ENCODE assay signal across 15 cellular contexts in the genomic region with DNA sequence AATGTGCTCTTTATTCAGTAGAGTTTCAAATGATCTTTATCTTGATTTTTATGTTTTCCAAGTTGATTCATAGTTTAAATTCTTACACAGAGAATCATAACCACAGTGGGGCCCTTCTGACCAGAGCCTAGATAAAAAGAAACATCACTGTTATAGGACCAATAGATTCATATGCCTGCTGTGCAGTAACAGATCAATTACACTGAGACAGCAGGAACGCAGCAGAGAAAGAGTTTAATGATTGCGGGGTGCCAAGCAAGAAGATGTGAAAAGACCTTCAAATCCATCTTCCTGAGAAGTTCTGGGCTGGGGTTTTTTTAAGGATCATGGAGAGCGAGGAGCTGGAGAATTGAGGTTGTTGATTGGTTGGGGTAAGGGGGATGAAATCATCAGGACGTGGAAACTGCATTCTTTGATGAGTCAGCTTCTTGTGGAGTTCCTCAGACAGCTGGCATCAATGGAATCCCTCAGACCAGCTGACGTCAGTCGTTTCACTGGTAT.
DNase-seq lines count a peak whose midpoint lies in the region; ATAC-seq, FAIRE-seq and TF ChIP-seq lines count a peak whose summit lies in the region.
"Had no signal": no experiment of that assay in that cellular context is flagged by ENCODE, and none has a peak within 500 bp of the region (broad histone marks: within the 10 kb centered on the region; RNA-seq: fewer than 3 reads in every experiment).

No MANE protein-coding gene starts in this region.

- no peaks in the 10 kb centered on the region for H3K9me1 ChIP-seq in endothelial cell of umbilical vein (replicated peaks; ENCODE audit: control insufficient read depth, extremely low read depth, insufficient read depth, low read length)

- H2AFZ ChIP-seq in endothelial cell of umbilical vein (ENCODE audit: low read depth, low read length) (peak overlapping the region; percentile 38), osteoblast (ENCODE audit: low read length) (peak overlapping the region; percentile 73)

- no peaks in the 10 kb centered on the region for H3K36me3 Mint-ChIP-seq in activated CD4-positive, alpha-beta memory T cell treated with anti-CD3 and anti-CD28 coated beads for 36 hours
- H3K36me3 Mint-ChIP-seq: natural killer cell had no signal

- H3K9ac ChIP-seq in endothelial cell of umbilical vein (replicated peaks; ENCODE audit: extremely low read depth, insufficient read depth, low read length), result peak overlapping the region; percentile 19

- H3K36me3 ChIP-seq in RWPE2 (ENCODE audit: low read depth) (no peaks in the 10 kb centered on the region), endothelial cell of umbilical vein (ENCODE audit: control insufficient read depth in 2 of 2, extremely low read depth in 1 of 2, insufficient read depth in 2 of 2, low read length in 2 of 2) (no peaks in the 10 kb centered on the region), osteoblast (ENCODE audit: insufficient read depth, low read length) (no peaks in the 10 kb centered on the region)

- H3K27me3 ChIP-seq in RWPE2 (ENCODE audit: insufficient read depth, poor library complexity, severe bottlenecking) (no peaks in the 10 kb centered on the region), endothelial cell of umbilical vein (ENCODE audit: control insufficient read depth in 2 of 2, insufficient read depth in 2 of 2, low read length in 2 of 2) (no peaks in the 10 kb centered on the region), osteoblast (ENCODE audit: insufficient read depth, low read length) (no peaks in the 10 kb centered on the region)

- H3K4me3 ChIP-seq in RWPE2 (ENCODE audit: severe bottlenecking), result no peak overlapping the region
- no peak overlapping the region for H3K4me3 ChIP-seq in endothelial cell of umbilical vein (replicated peaks in 1 of 3; ENCODE audit: insufficient read depth in 1 of 3, low read depth in 1 of 3, low read length in 3 of 3)
- peak overlapping the region; percentile 53 for H3K4me3 ChIP-seq in osteoblast (ENCODE audit: insufficient read depth, low read length)
- H3K4me3 ChIP-seq: GM12878 had no signal

- FAIRE-seq in endothelial cell of umbilical vein (lab: Jason Lieb, UNC), result peak; percentile 88
- FAIRE-seq: GM12878 had no signal

- ATAC-seq in RWPE2 (ENCODE audit: low read depth) (peak; percentile 92), GM18858 (IDR thresholded peaks at IDR 0.05; ENCODE audit: unreplicated experiment) (no peak), HG03039 (IDR thresholded peaks at IDR 0.05; ENCODE audit: unreplicated experiment) (no peak)
- ATAC-seq: GM12878, natural killer cell, T-helper 17 cell had no signal

- peak; percentile 99 for DNase-seq in ELR (ENCODE audit: low read depth)
- DNase-seq in RWPE2 (ENCODE audit: low spot score), result peak; percentile 59
- DNase-seq in endothelial cell of umbilical vein (ENCODE audit: low read depth, low spot score), result peak; percentile 78
- no peak for DNase-seq in osteoblast (ENCODE audit: insufficient read length, low spot score, missing footprints)
- DNase-seq in activated CD4-positive, alpha-beta memory T cell treated with anti-CD3 and anti-CD28 coated beads for 36 hours, result no peak
- DNase-seq in GF-D8 (lab: John Stamatoyannopoulos, UW), result no peak
- DNase-seq: Calu3; islet precursor cell; natural killer cell; NCI-H1417 treated with DMSO at 0.1 percent for 48 hours; stimulated activated CD8-positive, alpha-beta memory T cell treated with anti-CD3 and anti-CD28 coated beads, Interleukin-4, amount 100 ng/mL, for 48 hours; T-helper 17 cell had no signal

- CTCF ChIA-PET in endothelial cell of umbilical vein (lab: Charles Lee), result interaction anchor here (2.2 kb wide), 1 partner anchor 84 kb away, joined by 6 read pairs; no protein-coding TSS in a partner anchor
- CTCF ChIA-PET in activated CD4-positive, alpha-beta memory T cell treated with anti-CD3 and anti-CD28 coated beads for 36 hours (lab: Charles Lee), result no interaction called here

- H3K9me3 ChIP-seq in RWPE2 (ENCODE audit: severe bottlenecking) (no peaks in the 10 kb centered on the region), endothelial cell of umbilical vein (replicated peaks; ENCODE audit: control insufficient read depth, insufficient read depth, low read length) (no peaks in the 10 kb centered on the region), osteoblast (ENCODE audit: low read depth, low read length) (no peaks in the 10 kb centered on the region)

- peaks cover 11% of the 10 kb centered on the region for H3K4me1 ChIP-seq in RWPE2 (ENCODE audit: insufficient read depth, poor library complexity, severe bottlenecking)
- H3K4me1 ChIP-seq in endothelial cell of umbilical vein (ENCODE audit: control insufficient read depth, extremely low read depth, insufficient read depth, low read length), result peaks cover 7% of the 10 kb centered on the region
- H3K4me1 ChIP-seq in osteoblast (ENCODE audit: insufficient read depth, low read length), result peaks cover 26% of the 10 kb centered on the region

- H3K9me3 Mint-ChIP-seq in activated CD4-positive, alpha-beta memory T cell treated with anti-CD3 and anti-CD28 coated beads for 36 hours, result peaks cover 16% of the 10 kb centered on the region

- TF ChIP-seq POLR2A in endothelial cell of umbilical vein (IDR thresholded peaks at IDR 0.05; ENCODE audit: low read depth, low read length), result no peak

- H3K27ac Mint-ChIP-seq in activated CD4-positive, alpha-beta memory T cell treated with anti-CD3 and anti-CD28 coated beads for 36 hours, result no peak overlapping the region
- H3K27ac Mint-ChIP-seq: natural killer cell, T-helper 17 cell had no signal

- H3K4me2 ChIP-seq in endothelial cell of umbilical vein (ENCODE audit: insufficient read depth, low read length), result no peak overlapping the region
- H3K4me2 ChIP-seq in osteoblast (ENCODE audit: insufficient read depth, low read length), result peak overlapping the region; percentile 78

- POLR2A ChIA-PET in endothelial cell of umbilical vein (lab: Charles Lee), result no interaction called here
- POLR2A ChIA-PET in activated CD4-positive, alpha-beta memory T cell treated with anti-CD3 and anti-CD28 coated beads for 36 hours (lab: Charles Lee), result no interaction called here

- TSS peak; percentile 81 for BruUV-seq in endothelial cell of umbilical vein (replicated peaks; lab: Mats Ljungman, UMichigan)

- H3K27me3 Mint-ChIP-seq in activated CD4-positive, alpha-beta memory T cell treated with anti-CD3 and anti-CD28 coated beads for 36 hours, result peaks cover 17% of the 10 kb centered on the region

- TF ChIP-seq CTCF in RWPE2 (IDR thresholded peaks at IDR 0.05; ENCODE audit: poor library complexity, severe bottlenecking) (no peak), endothelial cell of umbilical vein (IDR thresholded peaks at IDR 0.05; ENCODE audit: extremely low read depth in 1 of 2, insufficient read depth in 1 of 2, low read depth in 1 of 2, low read length in 2 of 2) (no peak), osteoblast (IDR thresholded peaks at IDR 0.05; ENCODE audit: extremely low read depth, low read depth, low read length) (no peak)

- H3K79me2 ChIP-seq in endothelial cell of umbilical vein (ENCODE audit: control insufficient read depth, insufficient read depth, low read length) (no peaks in the 10 kb centered on the region), osteoblast (ENCODE audit: insufficient read depth, low read length) (no peaks in the 10 kb centered on the region)

- no peak overlapping the region for H3K4me3 Mint-ChIP-seq in activated CD4-positive, alpha-beta memory T cell treated with anti-CD3 and anti-CD28 coated beads for 36 hours
- H3K4me3 Mint-ChIP-seq: natural killer cell, T-helper 17 cell had no signal

- H4K20me1 ChIP-seq in endothelial cell of umbilical vein (replicated peaks; ENCODE audit: control insufficient read depth, extremely low read depth, insufficient read depth, low read length), result no peaks in the 10 kb centered on the region
- H4K20me1 ChIP-seq in osteoblast (ENCODE audit: insufficient read depth, low read length), result no peaks in the 10 kb centered on the region

- dilution Hi-C loops in endothelial cell of umbilical vein (cut with MboI; ENCODE audit: extremely low pct_ligation_motif_present, low sequenced_read_pairs), result no loop called here

- H3K27ac ChIP-seq in RWPE2 (ENCODE audit: poor library complexity, severe bottlenecking) (peak overlapping the region; percentile 93), endothelial cell of umbilical vein (ENCODE audit: insufficient read depth, low read depth, low read length) (peak overlapping the region; percentile 52), osteoblast (ENCODE audit: low read depth, low read length) (peak overlapping the region; percentile 96)

- H3K4me1 Mint-ChIP-seq in activated CD4-positive, alpha-beta memory T cell treated with anti-CD3 and anti-CD28 coated beads for 36 hours (ENCODE audit: low read depth), result no peaks in the 10 kb centered on the region
- H3K4me1 Mint-ChIP-seq: natural killer cell, T-helper 17 cell had no signal

- intact Hi-C loops in endothelial cell of umbilical vein (cut with micrococcal nuclease), result loop anchor here (1.0 to 5.0 kb wide), 3 partner anchors 47 to 308 kb away; no protein-coding TSS in a partner anchor
- intact Hi-C loops in activated CD4-positive, alpha-beta memory T cell treated with anti-CD3 and anti-CD28 coated beads for 36 hours (cut with micrococcal nuclease), result no loop called here

TF ChIP-seq in endothelial cell of umbilical vein, 7 proteins besides CTCF, POLR2A, EP300 and RAD21:
- TF ChIP-seq FOS (IDR thresholded peaks at IDR 0.05; ENCODE audit: borderline replicate concordance, insufficient read depth, low read length) (peak; percentile 64), GATA2 (IDR thresholded peaks at IDR 0.05; ENCODE audit: insufficient read depth, insufficient read length, low read depth, low read length) (peak; percentile 7), EZH2 (IDR thresholded peaks at IDR 0.05; ENCODE audit: borderline replicate concordance, low read depth, low read length, severe bottlenecking) (no peak), POLR2AphosphoS5 (IDR thresholded peaks at IDR 0.05; ENCODE audit: insufficient read depth, low read depth, low read length) (peak; percentile 44), JUN (IDR thresholded peaks at IDR 0.05; ENCODE audit: borderline replicate concordance, insufficient read depth, insufficient read length, low read depth) (peak; percentile 53), MYC (IDR thresholded peaks at IDR 0.05; ENCODE audit: low read depth, low read length) (no peak)
- TF ChIP-seq, protein P1, sequence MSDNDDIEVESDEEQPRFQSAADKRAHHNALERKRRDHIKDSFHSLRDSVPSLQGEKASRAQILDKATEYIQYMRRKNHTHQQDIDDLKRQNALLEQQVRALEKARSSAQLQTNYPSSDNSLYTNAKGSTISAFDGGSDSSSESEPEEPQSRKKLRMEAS (IDR thresholded peaks at IDR 0.05; ENCODE audit: insufficient read depth, insufficient read length), result no peak

Comparison
In these comparisons a context has a peak if more than half of its experiments do, and no peak if none do; other contexts are left out.
1. DNase-seq: peak in ELR (single experiment), RWPE2 (single experiment) and endothelial cell of umbilical vein (single experiment); none in osteoblast (single experiment), activated CD4-positive, alpha-beta memory T cell treated with anti-CD3 and anti-CD28 coated beads for 36 hours (single experiment) and GF-D8 (single experiment).
2. Peak in every context shown above with its lines, with median percentiles within 50 percentile points of each other: H3K27ac ChIP-seq.